Comparison of ENCODE assay signal across 8 cellular contexts in genomic region chrX:12956704-12957541, GRCh38. TPM values are rescaled to one million over a fixed set of nuclear protein-coding genes. Genes with fewer than 3 reads are reported as not detected.
DNase-seq lines count a peak whose midpoint lies in the region; ATAC-seq and TF ChIP-seq lines count a peak whose summit lies in the region.

No MANE protein-coding gene starts in this region.

- H3K36me3 Mint-ChIP-seq in chondrocyte (ENCODE audit: low read depth): peaks cover 1% of the 10 kb centered on the region

- H3K4me2 ChIP-seq in DOHH2 (ENCODE audit: low read length): peak overlapping the region; percentile 97

- H3K27ac ChIP-seq in DOHH2 (ENCODE audit: low read depth, low read length) (peak overlapping the region; percentile 100), mucosa of rectum (ENCODE audit: low read depth in 2 of 2, low read length in 2 of 2) (peak overlapping the region; percentile 67 to 84)

- H3K27me3 ChIP-seq in DOHH2 (ENCODE audit: control insufficient read depth, low read length): no peaks in the 10 kb centered on the region
- no peaks in the 10 kb centered on the region for H3K27me3 ChIP-seq in mucosa of rectum (ENCODE audit: control insufficient read depth in 2 of 2, insufficient read depth in 2 of 2, low read length in 2 of 2)

- H3K9ac ChIP-seq in mucosa of rectum (ENCODE audit: low read depth in 1 of 2, low read length in 2 of 2): peak overlapping the region; percentile 37 to 44

- peaks cover 24% of the 10 kb centered on the region for H3F3A ChIP-seq in DOHH2 (ENCODE audit: control insufficient read depth, insufficient read depth)

- H3K9me3 Mint-ChIP-seq in chondrocyte (ENCODE audit: low read depth): no peaks in the 10 kb centered on the region

- H3K4me3 Mint-ChIP-seq in chondrocyte (ENCODE audit: unreplicated experiment): no peak overlapping the region

- no peak for TF ChIP-seq CTCF in DOHH2 (IDR thresholded peaks at IDR 0.05; ENCODE audit: low read depth, low read length, poor library complexity, severe bottlenecking)
- no peak for TF ChIP-seq CTCF in chondrocyte (IDR thresholded peaks at IDR 0.05)

- H3K36me3 ChIP-seq in DOHH2 (ENCODE audit: control insufficient read depth, low read length): peaks cover 3% of the 10 kb centered on the region; the same call in 1 of the 2 replicates
- no peaks in the 10 kb centered on the region for H3K36me3 ChIP-seq in mucosa of rectum (ENCODE audit: control insufficient read depth in 2 of 2, insufficient read depth in 2 of 2, low read length in 2 of 2)

- peak overlapping the region; percentile 99 for H3K27ac Mint-ChIP-seq in chondrocyte (ENCODE audit: unreplicated experiment)

- H3K9me2 ChIP-seq in DOHH2 (replicated peaks; ENCODE audit: control insufficient read depth, low read length): no peaks in the 10 kb centered on the region

- H3K79me2 ChIP-seq in DOHH2 (ENCODE audit: control insufficient read depth, low read length): no peaks in the 10 kb centered on the region

- peak; percentile 70 for DNase-seq in SW480 (ENCODE audit: low spot score)
- DNase-seq in chondrocyte (ENCODE audit: low spot score): no peak
- DNase-seq in NCI-H2081 treated with DMSO at 0.1 percent for 48 hours (lab: John Stamatoyannopoulos, UW): no peak
- no peak for DNase-seq in COR-L47 (lab: John Stamatoyannopoulos, UW)

- H3K9me3 ChIP-seq in DOHH2 (ENCODE audit: control insufficient read depth, insufficient read depth, low read length) (no peaks in the 10 kb centered on the region), mucosa of rectum (ENCODE audit: control insufficient read depth in 2 of 2, low read length in 2 of 2) (no peaks in the 10 kb centered on the region)

- H4K20me1 ChIP-seq in DOHH2 (ENCODE audit: control insufficient read depth, insufficient read depth, low read depth, low read length): no peaks in the 10 kb centered on the region

- ATAC-seq in GM19468 (IDR thresholded peaks at IDR 0.05; ENCODE audit: extremely low read depth, unreplicated experiment): peak; percentile 71
- peak; percentile 28 for ATAC-seq in HG03469 (IDR thresholded peaks at IDR 0.05; ENCODE audit: unreplicated experiment)

- H3K4me3 ChIP-seq in DOHH2 (ENCODE audit: low read length) (peak overlapping the region; percentile 70), mucosa of rectum (ENCODE audit: low read length in 2 of 2) (peak overlapping the region; percentile 32 to 59)

- peaks cover 18% of the 10 kb centered on the region for H3K4me1 Mint-ChIP-seq in chondrocyte (ENCODE audit: low read depth)

- no peaks in the 10 kb centered on the region for H3K27me3 Mint-ChIP-seq in chondrocyte (ENCODE audit: low read depth)

- H3K4me1 ChIP-seq in DOHH2 (ENCODE audit: control insufficient read depth, low read length) (peaks cover 91% of the 10 kb centered on the region), mucosa of rectum (ENCODE audit: control insufficient read depth in 2 of 2, insufficient read depth in 2 of 2, low read length in 2 of 2) (peaks cover 12 to 14% of the 10 kb centered on the region in 2 donors)

RNA-seq across cellular contexts. Expression of gene TMSB4X, which starts 18.0 kb away (rescaled TPM):
- 1,769 to 3,180 TPM (median 3,093 TPM) in 3 replicates for total RNA-seq in chondrocyte

RNA-seq across cellular contexts. Expression of gene TLR8, which starts 50.5 kb away (rescaled TPM):
- not detected in 3 replicates for total RNA-seq in chondrocyte
